Comparison of ENCODE assay signal across 8 cellular contexts in the genomic region with DNA sequence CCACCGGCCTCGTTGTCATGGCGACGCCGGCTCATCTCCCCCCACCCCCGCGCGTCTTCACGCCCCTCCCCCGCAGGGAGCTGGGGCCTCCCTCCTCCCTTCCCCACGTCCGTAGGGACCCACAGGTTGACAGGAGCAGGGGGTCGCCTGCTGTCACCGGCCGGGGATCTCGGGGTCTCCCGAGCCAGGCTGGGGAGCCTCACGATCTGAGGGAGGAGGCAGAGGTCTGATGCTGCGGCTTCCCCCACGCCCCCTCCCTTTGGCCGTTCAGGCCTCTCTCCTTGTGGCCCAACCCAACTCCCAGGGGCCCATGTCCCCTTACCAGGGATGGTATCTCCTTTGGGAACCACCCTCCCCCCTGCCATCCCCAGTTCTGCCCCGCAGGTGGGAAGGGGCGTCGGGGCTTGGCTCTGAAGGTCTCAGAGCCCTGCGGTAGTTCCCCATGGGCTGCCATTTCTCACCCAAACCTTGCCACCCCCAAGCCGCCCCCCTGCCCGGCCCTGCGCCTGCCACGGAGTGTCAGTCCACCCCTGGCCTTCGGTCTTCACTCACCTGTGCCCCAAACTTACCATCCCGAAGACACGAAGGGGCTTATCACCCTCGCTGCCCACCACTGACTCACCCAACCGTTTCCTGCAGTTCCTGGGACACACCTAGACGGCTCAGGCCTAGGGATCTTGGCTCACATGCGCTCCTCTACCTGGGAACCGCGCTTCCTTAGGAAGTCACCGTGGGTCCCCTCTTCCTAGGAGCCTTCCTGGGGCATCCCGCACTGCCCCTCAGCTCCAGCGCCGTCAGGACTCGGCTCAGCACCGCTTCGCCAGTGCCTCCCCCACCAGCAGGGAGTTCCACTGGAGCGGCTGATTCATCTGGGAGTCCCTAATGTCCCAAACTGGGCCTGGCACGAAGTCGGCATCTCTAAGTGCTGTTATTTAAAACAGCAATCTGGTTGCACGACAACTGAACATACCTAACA. TPM values are rescaled to one million over a fixed set of nuclear protein-coding genes. Genes with fewer than 3 reads are reported as not detected.
DNase-seq lines count a peak whose midpoint lies in the region; ATAC-seq, FAIRE-seq and TF ChIP-seq lines count a peak whose summit lies in the region.

No MANE protein-coding gene starts in this region.

- FAIRE-seq in small intestine (lab: Jason Lieb, UNC) = no peak

- ATAC-seq in RWPE2 (ENCODE audit: low read depth) (no peak), HG02981 (IDR thresholded peaks at IDR 0.05; ENCODE audit: unreplicated experiment) (no peak)

- H3K4me3 ChIP-seq in RWPE2 (ENCODE audit: severe bottlenecking) (peak overlapping the region; percentile 26), fibroblast of villous mesenchyme (ENCODE audit: low read depth, low read length) (peak overlapping the region; percentile 54), small intestine (ENCODE audit: low read depth in 1 of 2, low read length in 2 of 2) (peak overlapping the region; percentile 10 to 40)

- no peak for DNase-seq in T-helper 1 cell
- DNase-seq in RWPE2 (ENCODE audit: low spot score) = peak; percentile 59
- DNase-seq in fibroblast of villous mesenchyme (ENCODE audit: low read depth) = no peak
- no peak for DNase-seq in small intestine
- DNase-seq in mesenteric fat pad (ENCODE audit: low spot score) = no peak
- DNase-seq in SK-N-DZ (ENCODE audit: low spot score) = no peak

- no peaks in the 10 kb centered on the region for H3K9me3 ChIP-seq in RWPE2 (ENCODE audit: severe bottlenecking)
- H3K9me3 ChIP-seq in small intestine (ENCODE audit: control insufficient read depth, low read depth) = no peaks in the 10 kb centered on the region

- H3K4me1 Mint-ChIP-seq in T-helper 1 cell treated with Interleukin-12 subunit alpha and Interleukin-12 subunit beta and Interleukin-4 antibody, amounts not matched to agents 30 μg/mL and 1 μg/mL, for 36 hours (ENCODE audit: low read depth) = peaks cover 2% of the 10 kb centered on the region

- no peaks in the 10 kb centered on the region for H3K36me3 ChIP-seq in RWPE2 (ENCODE audit: low read depth)
- H3K36me3 ChIP-seq in small intestine (ENCODE audit: control insufficient read depth in 2 of 2, insufficient read depth in 2 of 2, low read length in 2 of 2) = no peaks in the 10 kb centered on the region

- H3K27ac ChIP-seq in RWPE2 (ENCODE audit: poor library complexity, severe bottlenecking) (no peak overlapping the region), small intestine (ENCODE audit: low read depth in 1 of 2, low read length in 1 of 2) (no peak overlapping the region)

- H3K27ac Mint-ChIP-seq in T-helper 1 cell treated with Interleukin-12 subunit alpha and Interleukin-12 subunit beta and Interleukin-4 antibody, amounts not matched to agents 30 μg/mL and 1 μg/mL, for 36 hours = no peak overlapping the region

- no peaks in the 10 kb centered on the region for H3K9me3 Mint-ChIP-seq in T-helper 1 cell treated with Interleukin-12 subunit alpha and Interleukin-12 subunit beta and Interleukin-4 antibody, amounts not matched to agents 30 μg/mL and 1 μg/mL, for 36 hours

- H3K4me3 Mint-ChIP-seq in T-helper 1 cell treated with Interleukin-12 subunit alpha and Interleukin-12 subunit beta and Interleukin-4 antibody, amounts not matched to agents 30 μg/mL and 1 μg/mL, for 36 hours = peak overlapping the region; percentile 85

- 16 to 26% (median 25%) methylated on average over 46 to 49 of the region's 49 CpGs for WGBS in small intestine, 3 donors

- H3K4me1 ChIP-seq in RWPE2 (ENCODE audit: insufficient read depth, poor library complexity, severe bottlenecking) (no peaks in the 10 kb centered on the region), small intestine (ENCODE audit: control insufficient read depth in 2 of 2, insufficient read depth in 1 of 2, low read depth in 1 of 2, low read length in 1 of 2) (peaks cover 0 to 2% of the 10 kb centered on the region in 2 donors)

- H3K27me3 Mint-ChIP-seq in T-helper 1 cell treated with Interleukin-12 subunit alpha and Interleukin-12 subunit beta and Interleukin-4 antibody, amounts not matched to agents 30 μg/mL and 1 μg/mL, for 36 hours (ENCODE audit: low read depth) = peaks cover 51% of the 10 kb centered on the region

- TF ChIP-seq CTCF in RWPE2 (IDR thresholded peaks at IDR 0.05; ENCODE audit: poor library complexity, severe bottlenecking) (no peak), fibroblast of villous mesenchyme (IDR thresholded peaks at IDR 0.05; ENCODE audit: insufficient read depth, low read depth, low read length) (no peak)

- H3K27me3 ChIP-seq in RWPE2 (ENCODE audit: insufficient read depth, poor library complexity, severe bottlenecking) (peaks cover 8% of the 10 kb centered on the region), small intestine (ENCODE audit: control insufficient read depth in 2 of 2, insufficient read depth in 2 of 2, low read length in 2 of 2) (peaks cover 0 to 10% of the 10 kb centered on the region in 2 donors)

- peaks cover 1% of the 10 kb centered on the region for H3K36me3 Mint-ChIP-seq in T-helper 1 cell treated with Interleukin-12 subunit alpha and Interleukin-12 subunit beta and Interleukin-4 antibody, amounts not matched to agents 30 μg/mL and 1 μg/mL, for 36 hours (ENCODE audit: low read depth)

RNA-seq across cellular contexts. Expression of a gene that starts 1.0 kb away (rescaled TPM):
- total RNA-seq in fibroblast of villous mesenchyme (under 0.01 and 0.32 TPM in 2 replicates), mesenteric fat pad (0.42 TPM)
- 1 to 10 TPM in 2 of 3 donors, not detected in 1; 1.3 to 1.6 TPM for polyA plus RNA-seq in small intestine
- polyA plus RNA-seq in SK-N-DZ (2014; cell fraction: cytosol; rRNA removed) = 24.7 and 29.6 TPM in 2 replicates
- 172 and 188 TPM in 2 replicates for polyA plus RNA-seq in SK-N-DZ (2014; cell fraction: nucleus; rRNA removed)

RNA-seq across cellular contexts. Expression of a gene that starts 11.2 kb away (rescaled TPM):
- not detected in 2 replicates for total RNA-seq in fibroblast of villous mesenchyme
- polyA plus RNA-seq in small intestine = not detected
- not detected for total RNA-seq in mesenteric fat pad
- not detected in 2 replicates for polyA plus RNA-seq in SK-N-DZ (2014; cell fraction: cytosol; rRNA removed)
- not detected in 2 replicates for polyA plus RNA-seq in SK-N-DZ (2014; cell fraction: nucleus; rRNA removed)

RNA-seq across cellular contexts. Expression of a gene that starts 15.8 kb away (rescaled TPM):
- total RNA-seq in fibroblast of villous mesenchyme = 25.9 and 31.2 TPM in 2 replicates
- 10 to 100 TPM; 49.2 to 80.4 (median 55.1) TPM for polyA plus RNA-seq in small intestine
- total RNA-seq in mesenteric fat pad = 45.4 TPM
- polyA plus RNA-seq in SK-N-DZ (2014; cell fraction: cytosol; rRNA removed) = 257 and 495 TPM in 2 replicates
- 161 and 213 TPM in 2 replicates for polyA plus RNA-seq in SK-N-DZ (2014; cell fraction: nucleus; rRNA removed)

RNA-seq across cellular contexts. Expression of a gene that starts 16.4 kb away (rescaled TPM):
- total RNA-seq in fibroblast of villous mesenchyme (4.7 and 6.8 TPM in 2 replicates), mesenteric fat pad (11.0 TPM)
- 10 to 100 TPM; 14.6 to 15.2 (median 15.0) TPM for polyA plus RNA-seq in small intestine
- 44.1 and 45.0 TPM in 2 replicates for polyA plus RNA-seq in SK-N-DZ (2014; cell fraction: cytosol; rRNA removed)
- polyA plus RNA-seq in SK-N-DZ (2014; cell fraction: nucleus; rRNA removed) = 29.9 and 44.1 TPM in 2 replicates

RNA-seq across cellular contexts. Expression of a gene that starts 19.3 kb away (rescaled TPM):
- total RNA-seq in fibroblast of villous mesenchyme = 0.32 TPM in 1 of 2 replicates, not detected in the other
- polyA plus RNA-seq in small intestine = 1 to 10 TPM in 1 of 3 donors, not detected in 2; 1.4 TPM
- total RNA-seq in mesenteric fat pad = not detected
- polyA plus RNA-seq in SK-N-DZ (2014; cell fraction: cytosol; rRNA removed) = 20.1 and 22.4 TPM in 2 replicates
- polyA plus RNA-seq in SK-N-DZ (2014; cell fraction: nucleus; rRNA removed) = 46.9 and 66.3 TPM in 2 replicates
